18 cellular contexts compared by ENCODE assay signal in the genomic region with DNA sequence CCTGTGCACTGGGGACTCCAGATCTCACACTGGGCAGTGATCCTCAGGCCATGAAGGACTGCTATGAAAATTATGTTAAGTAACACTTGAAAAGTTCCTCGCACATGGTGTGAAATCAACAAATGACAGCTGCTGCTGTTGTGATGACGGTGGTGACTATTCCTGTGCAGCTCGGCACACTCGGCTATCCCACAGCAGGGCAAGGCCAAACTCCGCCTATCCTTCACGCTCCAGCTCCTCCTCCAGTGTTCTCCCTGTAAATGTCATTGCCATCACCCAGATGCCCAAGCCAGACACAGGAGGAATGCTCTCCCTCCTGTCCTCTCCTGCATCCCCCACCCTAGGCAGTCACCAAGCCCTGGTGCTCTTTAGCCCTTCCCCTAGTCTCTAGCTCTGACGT. TPM values are rescaled to one million over a fixed set of nuclear protein-coding genes. Genes with fewer than 3 reads are reported as not detected.
DNase-seq lines count a peak whose midpoint lies in the region; ATAC-seq and TF ChIP-seq lines count a peak whose summit lies in the region.
"Had no signal": no experiment of that assay in that cellular context is flagged by ENCODE, and none has a peak within 500 bp of the region (broad histone marks: within the 10 kb centered on the region; RNA-seq: fewer than 3 reads in every experiment).

No MANE protein-coding gene starts in this region.

- no peaks in the 10 kb centered on the region for H3K36me3 Mint-ChIP-seq in progenitor cell of endocrine pancreas (ENCODE audit: insufficient read depth)
- H3K36me3 Mint-ChIP-seq in activated CD4-positive, alpha-beta T cell treated with anti-CD3 and anti-CD28 coated beads, Interleukin-2, amount 10 ng/mL, durations not matched to agents 24 days and 14 days (ENCODE audit: low read depth) = no peaks in the 10 kb centered on the region
- H3K36me3 Mint-ChIP-seq: immature natural killer cell had no signal

- intact Hi-C loops in cardiac septum (cut with DNase I) = no loop called here
- intact Hi-C loops in activated CD4-positive, alpha-beta T cell treated with anti-CD3 and anti-CD28 coated beads, Interleukin-2, amount 10 ng/mL, durations not matched to agents 24 days and 14 days (cut with micrococcal nuclease) = no loop called here

- H3K4me3 Mint-ChIP-seq in progenitor cell of endocrine pancreas (ENCODE audit: low read depth) = no peak overlapping the region
- H3K4me3 Mint-ChIP-seq in activated CD4-positive, alpha-beta T cell treated with anti-CD3 and anti-CD28 coated beads, Interleukin-2, amount 10 ng/mL, durations not matched to agents 24 days and 14 days = no peak overlapping the region
- H3K4me3 Mint-ChIP-seq: H9, immature natural killer cell had no signal

- H3K27me3 Mint-ChIP-seq in progenitor cell of endocrine pancreas = no peaks in the 10 kb centered on the region
- no peaks in the 10 kb centered on the region for H3K27me3 Mint-ChIP-seq in activated CD4-positive, alpha-beta T cell treated with anti-CD3 and anti-CD28 coated beads, Interleukin-2, amount 10 ng/mL, durations not matched to agents 24 days and 14 days

- TF ChIP-seq EP300 in Ishikawa (IDR thresholded peaks at IDR 0.05; ENCODE audit: borderline replicate concordance) = no peak

- TF ChIP-seq RAD21 in Ishikawa (IDR thresholded peaks at IDR 0.05; ENCODE audit: low read depth) = no peak

- no peak for ATAC-seq in GM21619 (IDR thresholded peaks at IDR 0.05; ENCODE audit: unreplicated experiment)
- ATAC-seq in HG02840 (IDR thresholded peaks at IDR 0.05; ENCODE audit: low FRiP score, unreplicated experiment) = no peak

- no peak for TF ChIP-seq CTCF in progenitor cell of endocrine pancreas (IDR thresholded peaks at IDR 0.05; ENCODE audit: unreplicated experiment)

- DNase-seq in NCI-H524 (lab: John Stamatoyannopoulos, UW) (peak; percentile 94 to 97), cardiac septum (ENCODE audit: low spot score) (peak; percentile 80), progenitor cell of endocrine pancreas (ENCODE audit: low spot score, unreplicated experiment) (no peak), retina (no peak)
- DNase-seq in activated CD4-positive, alpha-beta T cell treated with anti-CD3 and anti-CD28 coated beads, Interleukin-2, amount 10 ng/mL, durations not matched to agents 24 days and 14 days = no peak
- DNase-seq: activated CD4-positive, CD25-positive, alpha-beta regulatory T cell treated with anti-CD3 and anti-CD28 coated beads, Interleukin-2, amount 50 U/mL, for 72 hours; activated gamma-delta T cell treated with Interleukin-2 at 50 U/mL for 16 hours; colonic mucosa; H9; immature natural killer cell; NCI-H1930; small intestine; T-helper 9 cell had no signal

- H3K4me1 Mint-ChIP-seq in progenitor cell of endocrine pancreas (ENCODE audit: low read depth) = no peaks in the 10 kb centered on the region
- peaks cover 7% of the 10 kb centered on the region for H3K4me1 Mint-ChIP-seq in activated CD4-positive, alpha-beta T cell treated with anti-CD3 and anti-CD28 coated beads, Interleukin-2, amount 10 ng/mL, durations not matched to agents 24 days and 14 days

- H3K9me3 Mint-ChIP-seq in progenitor cell of endocrine pancreas (ENCODE audit: low read depth) = no peaks in the 10 kb centered on the region
- H3K9me3 Mint-ChIP-seq in activated CD4-positive, alpha-beta T cell treated with anti-CD3 and anti-CD28 coated beads, Interleukin-2, amount 10 ng/mL, durations not matched to agents 24 days and 14 days = no peaks in the 10 kb centered on the region
- H3K9me3 Mint-ChIP-seq: H9, immature natural killer cell had no signal

- H3K27ac Mint-ChIP-seq in progenitor cell of endocrine pancreas = peak overlapping the region; percentile 34
- H3K27ac Mint-ChIP-seq in activated CD4-positive, alpha-beta T cell treated with anti-CD3 and anti-CD28 coated beads, Interleukin-2, amount 10 ng/mL, durations not matched to agents 24 days and 14 days = no peak overlapping the region

TF ChIP-seq in Ishikawa, 13 proteins besides CTCF, POLR2A, EP300 and RAD21:
- peak; percentile 40 for TF ChIP-seq REST (IDR thresholded peaks at IDR 0.05; ENCODE audit: low read depth)
- no peak for TF ChIP-seq CREB1 (IDR thresholded peaks at IDR 0.05; ENCODE audit: low read depth)
- no peak for TF ChIP-seq TCF12 (IDR thresholded peaks at IDR 0.05; ENCODE audit: low read depth)

RNA-seq across cellular contexts. Expression of gene GRIK5, which starts 31.3 kb away (rescaled TPM):
- total RNA-seq in cardiac septum (4.6 TPM), progenitor cell of endocrine pancreas (10.7 and 11.6 TPM in 2 replicates)
- total RNA-seq in activated CD4-positive, alpha-beta T cell treated with anti-CD3 and anti-CD28 coated beads, Interleukin-2, amount 10 ng/mL, durations not matched to agents 24 days and 14 days = 3.9 and 4.9 TPM in 2 replicates
- total RNA-seq: SJSA1 had no signal

RNA-seq across cellular contexts. Expression of gene ZNF574, which starts 37.3 kb away (rescaled TPM):
- total RNA-seq in cardiac septum = 8.3 TPM
- total RNA-seq in progenitor cell of endocrine pancreas = 19.3 and 22.5 TPM in 2 replicates
- 16.7 and 18.5 TPM in 2 replicates for total RNA-seq in activated CD4-positive, alpha-beta T cell treated with anti-CD3 and anti-CD28 coated beads, Interleukin-2, amount 10 ng/mL, durations not matched to agents 24 days and 14 days

RNA-seq across cellular contexts. Expression of gene ATP1A3, which starts 44.6 kb away (rescaled TPM):
- total RNA-seq in cardiac septum = 242 TPM
- 0.29 TPM in 2 replicates for total RNA-seq in progenitor cell of endocrine pancreas
- 0.68 and 1.2 TPM in 2 replicates for total RNA-seq in activated CD4-positive, alpha-beta T cell treated with anti-CD3 and anti-CD28 coated beads, Interleukin-2, amount 10 ng/mL, durations not matched to agents 24 days and 14 days
- total RNA-seq: mesenteric fat pad, SJSA1 had no signal

Comparison
In these comparisons a context has a peak if more than half of its experiments do, and no peak if none do; other contexts are left out.
1. DNase-seq: peak in NCI-H524 (2 of 2) and cardiac septum (single experiment); none in progenitor cell of endocrine pancreas (single experiment), retina (single experiment) and activated CD4-positive, alpha-beta T cell treated with anti-CD3 and anti-CD28 coated beads, Interleukin-2, amount 10 ng/mL, durations not matched to agents 24 days and 14 days (single experiment).
2. RNA of gene ATP1A3, which starts 44.6 kb away (total RNA-seq): 242 TPM in cardiac septum (single experiment); 0.68 to 1.2 TPM in activated CD4-positive, alpha-beta T cell treated with anti-CD3 and anti-CD28 coated beads, Interleukin-2, amount 10 ng/mL, durations not matched to agents 24 days and 14 days and 0.29 TPM in progenitor cell of endocrine pancreas; every median in the first group is over 100 times any median in the second.